18 cellular contexts compared by ENCODE assay signal in genomic region chr18:22485808-22486244, GRCh38.
A peak's percentile ranks its signal among the peaks of the same experiment; 100 is the strongest.
DNase-seq lines count a peak whose midpoint lies in the region; ATAC-seq and TF ChIP-seq lines count a peak whose summit lies in the region.
"Had no signal": no experiment of that assay in that cellular context is flagged by ENCODE, and none has a peak within 500 bp of the region (broad histone marks: within the 10 kb centered on the region; RNA-seq: fewer than 3 reads in every experiment).

No MANE protein-coding gene starts in this region.

- no peak for TF ChIP-seq POLR2A in testis (IDR thresholded peaks at IDR 0.05)

- H3K27ac ChIP-seq in RWPE1 (no peak overlapping the region), testis (no peak overlapping the region)
- H3K27ac ChIP-seq: colonic mucosa, pancreas had no signal

- no peaks in the 10 kb centered on the region for H3K9me3 ChIP-seq in testis
- H3K9me3 ChIP-seq: colonic mucosa, pancreas had no signal

- peaks cover 3% of the 10 kb centered on the region for H3K4me1 ChIP-seq in testis
- H3K4me1 ChIP-seq: colonic mucosa had no signal

- TF ChIP-seq CTCF in RWPE1 (conservative IDR thresholded peaks at IDR 0.05; ENCODE audit: low read depth) (no peak), testis (IDR thresholded peaks at IDR 0.05) (no peak)

- no peak for ATAC-seq in HG02870 (IDR thresholded peaks at IDR 0.05; ENCODE audit: unreplicated experiment)
- ATAC-seq: naive thymus-derived CD4-positive, alpha-beta T cell; pancreas had no signal

- intact Hi-C loops in testis (cut with DNase I; ENCODE audit: low total_unique reads), result no loop called here

- POLR2A ChIA-PET in RWPE1 (lab: Yijun Ruan, JAX; ENCODE audit: low non-redundant PET), result no interaction called here

- H3K36me3 ChIP-seq in testis (ENCODE audit: low read depth, missing control alignments), result no peaks in the 10 kb centered on the region
- H3K36me3 ChIP-seq: colonic mucosa, pancreas had no signal

- no peaks in the 10 kb centered on the region for H3K27me3 ChIP-seq in testis
- H3K27me3 ChIP-seq: colonic mucosa, pancreas had no signal

- CTCF ChIA-PET in RWPE1 (lab: Yijun Ruan, JAX), result interaction anchor here (0.6 kb wide), 1 partner anchor 130 kb away, joined by 6 read pairs; no protein-coding TSS in a partner anchor

- 55 to 69% methylated on average over 6 of the region's 6 CpGs for WGBS in testis, 2 donors

- no peak overlapping the region for H3K4me3 ChIP-seq in testis
- H3K4me3 ChIP-seq: colonic mucosa, pancreas had no signal

- DNase-seq in HCEC 1CT (peak; percentile 54), RWPE1 (ENCODE audit: low spot score) (peak; percentile 26), fibroblast of gingiva (ENCODE audit: low read depth) (peak; percentile 28), renal cortical epithelial cell (ENCODE audit: low read depth) (peak; percentile 26), globus pallidus (ENCODE audit: low spot score) (no peak), testis (no peak)
- DNase-seq: activated CD4-positive, alpha-beta T cell treated with anti-CD3 and anti-CD28 coated beads, Interleukin-2, amount 10 ng/mL, durations not matched to agents 7 days and 5 days; activated gamma-delta T cell treated with Interleukin-2 at 50 U/mL for 16 hours; anterior cingulate cortex; colonic mucosa; naive thymus-derived CD4-positive, alpha-beta T cell; NCI-H1694; NCI-H2227 treated with DMSO at 0.1 percent for 48 hours; NK-92 treated with Interleukin-12 subunit alpha and Interleukin-12 subunit beta, amount 100 ng/mL, for 24 hours; pancreas; RPMI8226; stimulated activated CD4-positive, alpha-beta T cell treated with anti-CD3 and anti-CD28 coated beads, Interleukin-2, amount 100 ng/mL, for 48 hours had no signal

Comparison
In these comparisons a context has a peak if more than half of its experiments do, and no peak if none do; other contexts are left out.
1. DNase-seq: peak in HCEC 1CT (single experiment), RWPE1 (single experiment), fibroblast of gingiva (single experiment) and renal cortical epithelial cell (single experiment); none in globus pallidus (single experiment) and testis (single experiment).